Comparison of ENCODE assay signal across 10 cellular contexts in the genomic region with DNA sequence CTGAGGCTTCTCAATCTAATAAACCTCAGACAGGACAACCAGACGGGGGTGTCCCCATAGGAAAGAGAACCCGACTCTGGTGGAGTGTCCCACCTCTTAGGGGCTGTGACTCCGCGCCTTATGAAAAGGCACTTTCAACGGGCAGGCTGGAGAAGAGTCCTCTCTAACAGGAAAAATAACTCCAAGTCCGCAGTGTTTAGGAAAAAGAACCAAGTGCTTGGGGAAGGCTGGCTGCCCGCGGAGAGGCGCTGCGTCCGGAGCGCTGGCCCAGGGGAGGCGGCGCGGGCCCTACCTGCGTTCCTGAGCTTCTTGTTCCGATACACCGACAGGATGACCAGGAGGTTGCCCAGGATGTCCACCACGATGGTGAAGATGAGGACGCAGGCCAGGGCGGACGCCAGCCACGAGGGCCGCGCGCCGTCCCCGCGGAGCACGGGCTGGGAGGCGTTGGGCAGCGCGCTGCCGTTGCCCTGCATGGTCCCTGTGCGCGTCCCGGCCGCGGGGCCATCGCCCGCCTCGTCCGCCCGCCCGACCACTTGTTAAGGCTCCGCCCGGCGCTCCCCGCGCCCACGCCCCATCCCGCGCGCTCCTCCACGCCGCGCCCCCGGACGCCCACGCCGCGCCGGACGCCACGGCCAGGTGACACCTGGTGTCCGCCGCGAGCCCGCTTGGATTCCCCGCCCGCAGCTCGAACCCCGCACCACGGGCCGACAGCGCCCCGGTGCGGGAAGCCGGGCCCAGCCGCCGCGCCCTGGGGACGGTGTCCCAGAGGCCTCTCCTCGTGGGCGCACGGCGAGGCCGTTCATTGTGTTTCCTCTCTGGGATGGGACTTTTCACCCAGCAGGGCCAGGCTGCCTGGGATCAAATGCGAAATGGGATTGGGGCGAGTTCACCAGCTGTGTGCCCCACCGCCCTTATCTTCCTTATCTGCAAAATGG. TPM values are rescaled to one million over a fixed set of nuclear protein-coding genes. Genes with fewer than 3 reads are reported as not detected.
A peak's percentile ranks its signal among the peaks of the same experiment; 100 is the strongest.
DNase-seq lines count a peak whose midpoint lies in the region; ATAC-seq and TF ChIP-seq lines count a peak whose summit lies in the region.
"Had no signal": no experiment of that assay in that cellular context is flagged by ENCODE, and none has a peak within 500 bp of the region (broad histone marks: within the 10 kb centered on the region; RNA-seq: fewer than 3 reads in every experiment).

MTNR1A (minus strand) TSS at position 678 of the 938 bp plus-strand sequence; CDS start at position 476, 202 bp downstream.

- H3K27ac Mint-ChIP-seq in activated CD8-positive, alpha-beta memory T cell treated with anti-CD3 and anti-CD28 coated beads, Interleukin-2, amount 10 ng/mL, durations not matched to agents 7 days and 5 days: no peak within 1 kb of the TSS

- peak; percentile 21 for TF ChIP-seq CTCF in RWPE1 (conservative IDR thresholded peaks at IDR 0.05; ENCODE audit: low read depth)
- peak; percentile 51 for TF ChIP-seq CTCF in foreskin keratinocyte (conservative IDR thresholded peaks at IDR 0.05)

- H3K27me3 ChIP-seq in foreskin keratinocyte: peaks cover 23% of the 10 kb centered on the region
- H3K27me3 ChIP-seq in rectal smooth muscle tissue (ENCODE audit: control insufficient read depth, insufficient read depth, low read length): no peaks in the 10 kb centered on the region

- H3K9me3 Mint-ChIP-seq in activated CD8-positive, alpha-beta memory T cell treated with anti-CD3 and anti-CD28 coated beads, Interleukin-2, amount 10 ng/mL, durations not matched to agents 7 days and 5 days (ENCODE audit: low read depth): peaks cover 6% of the 10 kb centered on the region
- H3K9me3 Mint-ChIP-seq in activated T-cell treated with anti-CD3 and anti-CD28 coated beads, Interleukin-2, amount 50 U/mL, for 4 hours: no peaks in the 10 kb centered on the region

- H3K27me3 Mint-ChIP-seq in activated CD8-positive, alpha-beta memory T cell treated with anti-CD3 and anti-CD28 coated beads, Interleukin-2, amount 10 ng/mL, durations not matched to agents 7 days and 5 days: peaks cover 15% of the 10 kb centered on the region
- H3K27me3 Mint-ChIP-seq in activated T-cell treated with anti-CD3 and anti-CD28 coated beads, Interleukin-2, amount 50 U/mL, for 4 hours (ENCODE audit: low read depth): peaks cover 20% of the 10 kb centered on the region

- no peak within 1 kb of the TSS for H3K9ac ChIP-seq in rectal smooth muscle tissue (ENCODE audit: low read length)

- H3K36me3 Mint-ChIP-seq in activated CD8-positive, alpha-beta memory T cell treated with anti-CD3 and anti-CD28 coated beads, Interleukin-2, amount 10 ng/mL, durations not matched to agents 7 days and 5 days: peaks cover 3% of the 10 kb centered on the region
- H3K36me3 Mint-ChIP-seq in activated T-cell treated with anti-CD3 and anti-CD28 coated beads, Interleukin-2, amount 50 U/mL, for 4 hours (ENCODE audit: insufficient read depth): no peaks in the 10 kb centered on the region

- no peak within 1 kb of the TSS for H3K27ac ChIP-seq in RWPE1
- H3K27ac ChIP-seq in foreskin keratinocyte: no peak within 1 kb of the TSS
- no peak within 1 kb of the TSS for H3K27ac ChIP-seq in rectal smooth muscle tissue (ENCODE audit: low read depth, low read length)

- H3K36me3 ChIP-seq in rectal smooth muscle tissue (ENCODE audit: control insufficient read depth, insufficient read depth, low read length): no peaks in the 10 kb centered on the region

- DNase-seq in Daoy (ENCODE audit: low read depth) (peak; percentile 9), RWPE1 (ENCODE audit: low spot score) (peak; percentile 13), foreskin keratinocyte (peak in 1 of 2 donors; percentile 23)
- no peak for DNase-seq in activated CD8-positive, alpha-beta memory T cell treated with anti-CD3 and anti-CD28 coated beads, Interleukin-2, amount 10 ng/mL, durations not matched to agents 7 days and 5 days
- no peak for DNase-seq in activated T-cell treated with anti-CD3 and anti-CD28 coated beads, Interleukin-2, amount 50 U/mL, for 4 hours
- DNase-seq: hippocampal formation had no signal

- H3K4me3 Mint-ChIP-seq in activated CD8-positive, alpha-beta memory T cell treated with anti-CD3 and anti-CD28 coated beads, Interleukin-2, amount 10 ng/mL, durations not matched to agents 7 days and 5 days: no peak within 1 kb of the TSS
- H3K4me3 Mint-ChIP-seq in activated T-cell treated with anti-CD3 and anti-CD28 coated beads, Interleukin-2, amount 50 U/mL, for 4 hours: no peak within 1 kb of the TSS

- no peaks in the 10 kb centered on the region for H3K4me1 Mint-ChIP-seq in activated CD8-positive, alpha-beta memory T cell treated with anti-CD3 and anti-CD28 coated beads, Interleukin-2, amount 10 ng/mL, durations not matched to agents 7 days and 5 days
- no peaks in the 10 kb centered on the region for H3K4me1 Mint-ChIP-seq in activated T-cell treated with anti-CD3 and anti-CD28 coated beads, Interleukin-2, amount 50 U/mL, for 4 hours (ENCODE audit: low read depth)

- CTCF ChIA-PET in RWPE1 (lab: Yijun Ruan, JAX): interaction anchor here (0.6 kb wide), 2 partner anchors 365 to 925 kb away, joined by 3 read pairs; no protein-coding TSS in a partner anchor
- CTCF ChIA-PET in activated CD8-positive, alpha-beta memory T cell treated with anti-CD3 and anti-CD28 coated beads, Interleukin-2, amount 10 ng/mL, durations not matched to agents 7 days and 5 days (lab: Charles Lee): no interaction called here

- H3K4me3 ChIP-seq in rectal smooth muscle tissue (ENCODE audit: low read length): peak within 1 kb of the TSS; percentile 47
- H3K4me3 ChIP-seq: GM12878 had no signal

- peaks cover 3% of the 10 kb centered on the region for H3K4me1 ChIP-seq in foreskin keratinocyte
- no peaks in the 10 kb centered on the region for H3K4me1 ChIP-seq in rectal smooth muscle tissue (ENCODE audit: control insufficient read depth, insufficient read depth, low read length)

- ATAC-seq in foreskin keratinocyte (peak; percentile 55), HG02588 (IDR thresholded peaks at IDR 0.05; ENCODE audit: unreplicated experiment) (no peak), HG03025 (IDR thresholded peaks at IDR 0.05; ENCODE audit: low FRiP score, unreplicated experiment) (no peak)
- no peak for ATAC-seq in activated CD8-positive, alpha-beta memory T cell treated with anti-CD3 and anti-CD28 coated beads, Interleukin-2, amount 10 ng/mL, durations not matched to agents 7 days and 5 days
- ATAC-seq in activated T-cell treated with anti-CD3 and anti-CD28 coated beads, Interleukin-2, amount 50 U/mL, for 4 hours: no peak
- ATAC-seq: GM12878 had no signal

- POLR2A ChIA-PET in RWPE1 (lab: Yijun Ruan, JAX; ENCODE audit: low non-redundant PET): no interaction called here

RNA-seq across cellular contexts. Expression of gene MTNR1A, which starts in this region (rescaled TPM):
- total RNA-seq in Daoy (2014; rRNA removed; shearing (Covaris generic)): not detected in 2 replicates
- not detected in 2 replicates for total RNA-seq in foreskin keratinocyte
- not detected in 2 replicates for polyA plus RNA-seq in foreskin keratinocyte
- total RNA-seq in activated CD8-positive, alpha-beta memory T cell treated with anti-CD3 and anti-CD28 coated beads, Interleukin-2, amount 10 ng/mL, durations not matched to agents 7 days and 5 days: not detected
- not detected for total RNA-seq in activated T-cell treated with anti-CD3 and anti-CD28 coated beads, Interleukin-2, amount 50 U/mL, for 4 hours
- total RNA-seq: GM12878 had no signal

Comparison
In these comparisons a context has a peak if more than half of its experiments do, and no peak if none do; other contexts are left out.
1. Peak in DNase-seq in Daoy; RNA of the gene not detected or under 1 TPM.
2. Peak in ATAC-seq in foreskin keratinocyte; RNA of the gene not detected or under 1 TPM.